26 cellular contexts compared by ENCODE assay signal in genomic region chr9:9874270-9874669, GRCh38.
"Had no signal": no experiment of that assay in that cellular context is flagged by ENCODE, and none has a peak within 500 bp of the region (broad histone marks: within the 10 kb centered on the region; RNA-seq: fewer than 3 reads in every experiment).

No MANE protein-coding gene starts in this region.

- H3K27ac Mint-ChIP-seq: activated CD8-positive, alpha-beta T cell treated with anti-CD3 and anti-CD28 coated beads, Interleukin-2, amount 10 ng/mL, durations not matched to agents 7 days and 5 days; activated naive CD4-positive, alpha-beta T cell treated with anti-CD3 and anti-CD28 coated beads, Interleukin-2, amount 50 U/mL, for 24 hours; T-helper 17 cell; WTC11 had no signal

- H3K4me3 Mint-ChIP-seq: activated CD8-positive, alpha-beta T cell treated with anti-CD3 and anti-CD28 coated beads, Interleukin-2, amount 10 ng/mL, durations not matched to agents 7 days and 5 days; activated naive CD4-positive, alpha-beta T cell treated with anti-CD3 and anti-CD28 coated beads, Interleukin-2, amount 50 U/mL, for 24 hours; central memory CD8-positive, alpha-beta T cell; T-helper 17 cell; WTC11 had no signal

- H3K4me1 ChIP-seq: body of pancreas, Peyer's patch, SJCRH30 had no signal

- H3K27me3 ChIP-seq: body of pancreas, Peyer's patch, SJCRH30 had no signal

- H3K36me3 Mint-ChIP-seq: activated naive CD4-positive, alpha-beta T cell treated with anti-CD3 and anti-CD28 coated beads, Interleukin-2, amount 50 U/mL, for 24 hours; WTC11 had no signal

- H3K36me3 ChIP-seq: Peyer's patch, SJCRH30 had no signal

- FAIRE-seq: bronchial epithelial cell had no signal

- ATAC-seq: activated CD8-positive, alpha-beta T cell treated with anti-CD3 and anti-CD28 coated beads, Interleukin-2, amount 10 ng/mL, durations not matched to agents 7 days and 5 days; body of pancreas; SK-N-SH treated with all-trans-retinoic acid at 6 μM for 48 hours; T-helper 17 cell; WTC11 had no signal

- H3K4me1 Mint-ChIP-seq: activated naive CD4-positive, alpha-beta T cell treated with anti-CD3 and anti-CD28 coated beads, Interleukin-2, amount 50 U/mL, for 24 hours; central memory CD8-positive, alpha-beta T cell; T-helper 17 cell; WTC11 had no signal

- H3K4me3 ChIP-seq: body of pancreas, Peyer's patch, SJCRH30 had no signal

- H3K9me3 ChIP-seq: body of pancreas, Peyer's patch, SJCRH30 had no signal

- DNase-seq: activated CD4-positive, alpha-beta T cell treated with anti-CD3 and anti-CD28 coated beads for 48 hours; activated CD4-positive, alpha-beta T cell treated with anti-CD3 and anti-CD28 coated beads, Interleukin-2, amount 50 U/mL, for 4 hours; activated CD4-positive, CD25-positive, alpha-beta regulatory T cell treated with anti-CD3 and anti-CD28 coated beads, Interleukin-2, amount 50 U/mL, for 72 hours; activated CD8-positive, alpha-beta memory T cell treated with anti-CD3 and anti-CD28 coated beads, Interleukin-2, amount 50 U/mL, for 48 hours; activated CD8-positive, alpha-beta T cell treated with anti-CD3 and anti-CD28 coated beads, Interleukin-2, amount 10 ng/mL, durations not matched to agents 7 days and 5 days; activated naive CD4-positive, alpha-beta T cell; activated T-cell treated with anti-CD3 and anti-CD28 coated beads, Interleukin-2, amount 50 U/mL, for 1 hour; aorta; body of pancreas; cortex of kidney; NCI-H1105 treated with DMSO at 0.1 percent for 48 hours; NCI-H1436 treated with DMSO at 0.1 percent for 48 hours; NCI-H187; NCI-H2081; NCI-H510A treated with DMSO at 0.1 percent for 48 hours; Peyer's patch; Right ventricle myocardium superior; SJCRH30; T-helper 17 cell; T-helper 9 cell had no signal

- H3K9me3 Mint-ChIP-seq: WTC11 had no signal

- H3K27me3 Mint-ChIP-seq: activated naive CD4-positive, alpha-beta T cell treated with anti-CD3 and anti-CD28 coated beads, Interleukin-2, amount 50 U/mL, for 24 hours; central memory CD8-positive, alpha-beta T cell; T-helper 17 cell had no signal

- H3K27ac ChIP-seq: body of pancreas, Peyer's patch, RWPE1, SJCRH30 had no signal
